Comparison of ENCODE assay signal across 10 cellular contexts in the genomic region with DNA sequence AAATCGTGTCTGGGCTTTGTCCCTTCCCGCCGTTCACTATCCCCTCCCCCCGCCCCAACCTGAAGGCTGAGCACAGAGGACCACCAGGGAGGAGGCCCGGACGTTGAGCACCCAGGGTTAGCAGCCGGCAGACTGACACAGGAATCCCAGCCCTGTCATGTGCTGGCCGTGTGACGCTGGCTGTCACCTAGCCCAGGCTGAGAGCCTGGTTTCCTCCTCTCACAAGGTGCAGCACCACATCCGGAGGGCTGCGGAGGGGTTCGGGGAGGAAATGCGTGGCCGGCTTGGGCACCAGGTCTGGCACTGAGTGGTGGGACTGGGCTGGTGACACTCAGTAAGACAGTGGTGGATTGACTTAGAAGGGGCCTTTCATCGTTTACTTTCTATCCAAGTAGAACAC. TPM values are rescaled to one million over a fixed set of nuclear protein-coding genes. Genes with fewer than 3 reads are reported as not detected.
DNase-seq lines count a peak whose midpoint lies in the region; TF ChIP-seq lines count a peak whose summit lies in the region.
"Had no signal": no experiment of that assay in that cellular context is flagged by ENCODE, and none has a peak within 500 bp of the region (broad histone marks: within the 10 kb centered on the region; RNA-seq: fewer than 3 reads in every experiment).

No MANE protein-coding gene starts in this region.

- intact Hi-C loops in left ventricle myocardium inferior (cut with micrococcal nuclease): no loop called here

- H3K27ac ChIP-seq in left ventricle myocardium inferior (replicated peaks): peak overlapping the region; percentile 96
- H3K27ac ChIP-seq: suprapubic skin had no signal

- H3K4me3 ChIP-seq in left ventricle myocardium inferior: peak overlapping the region; percentile 14
- H3K4me3 ChIP-seq: suprapubic skin had no signal

- no peak for TF ChIP-seq CTCF in left ventricle myocardium inferior (IDR thresholded peaks at IDR 0.05; ENCODE audit: borderline replicate concordance)

- H3K27me3 ChIP-seq in left ventricle myocardium inferior (ENCODE audit: low read depth): peaks cover 45% of the 10 kb centered on the region

- peaks cover 45% of the 10 kb centered on the region for H3K4me1 ChIP-seq in left ventricle myocardium inferior
- H3K4me1 ChIP-seq: suprapubic skin had no signal

- DNase-seq in RPMI8226 (peak; percentile 75), left ventricle myocardium inferior (peak; percentile 55), D341Med (ENCODE audit: low spot score) (no peak), HUDEP-2 (lab: John Stamatoyannopoulos, UW; ENCODE audit: unreplicated experiment in 76 of 76) (no peak), hepatic stellate cell (ENCODE audit: low spot score) (no peak), GM19240 (ENCODE audit: insufficient read length, low spot score) (no peak)
- DNase-seq in activated CD8-positive, alpha-beta memory T cell treated with anti-CD3 and anti-CD28 coated beads, Interleukin-2, amount 50 U/mL, for 1 hour (ENCODE audit: extremely low read depth): peak; percentile 72
- peak; percentile 49 to 56 for DNase-seq in stimulated activated CD8-positive, alpha-beta memory T cell treated with anti-CD3 and anti-CD28 coated beads, Interleukin-7, amount 100 ng/mL, for 1 hour (ENCODE audit: low read depth in 2 of 2)
- DNase-seq: SW 1271 had no signal

- H3K9me3 ChIP-seq in left ventricle myocardium inferior (replicated peaks): peaks cover 8% of the 10 kb centered on the region

- no peaks in the 10 kb centered on the region for H3K36me3 ChIP-seq in left ventricle myocardium inferior
- H3K36me3 ChIP-seq: suprapubic skin had no signal

RNA-seq across cellular contexts. Expression of gene LSM14B, which starts 4.6 kb away (rescaled TPM):
- 51.6 TPM for total RNA-seq in left ventricle myocardium inferior

RNA-seq across cellular contexts. Expression of gene PSMA7, which starts 25.5 kb away (rescaled TPM):
- 233 TPM for total RNA-seq in left ventricle myocardium inferior

RNA-seq across cellular contexts. Expression of gene SS18L1, which starts 25.9 kb away (rescaled TPM):
- total RNA-seq in left ventricle myocardium inferior: 9.0 TPM

RNA-seq across cellular contexts. Expression of gene TAF4, which starts 52.0 kb away (rescaled TPM):
- 11.8 TPM for total RNA-seq in left ventricle myocardium inferior

Comparison
In these comparisons a context has a peak if more than half of its experiments do, and no peak if none do; other contexts are left out.
1. DNase-seq: peak in RPMI8226 (single experiment), activated CD8-positive, alpha-beta memory T cell treated with anti-CD3 and anti-CD28 coated beads, Interleukin-2, amount 50 U/mL, for 1 hour (single experiment), left ventricle myocardium inferior (single experiment) and stimulated activated CD8-positive, alpha-beta memory T cell treated with anti-CD3 and anti-CD28 coated beads, Interleukin-7, amount 100 ng/mL, for 1 hour (2 of 2); none in D341Med (single experiment), HUDEP-2 (0 of 76), hepatic stellate cell (single experiment) and GM19240 (single experiment).